Comparison of ENCODE assay signal across 13 cellular contexts in the genomic region with DNA sequence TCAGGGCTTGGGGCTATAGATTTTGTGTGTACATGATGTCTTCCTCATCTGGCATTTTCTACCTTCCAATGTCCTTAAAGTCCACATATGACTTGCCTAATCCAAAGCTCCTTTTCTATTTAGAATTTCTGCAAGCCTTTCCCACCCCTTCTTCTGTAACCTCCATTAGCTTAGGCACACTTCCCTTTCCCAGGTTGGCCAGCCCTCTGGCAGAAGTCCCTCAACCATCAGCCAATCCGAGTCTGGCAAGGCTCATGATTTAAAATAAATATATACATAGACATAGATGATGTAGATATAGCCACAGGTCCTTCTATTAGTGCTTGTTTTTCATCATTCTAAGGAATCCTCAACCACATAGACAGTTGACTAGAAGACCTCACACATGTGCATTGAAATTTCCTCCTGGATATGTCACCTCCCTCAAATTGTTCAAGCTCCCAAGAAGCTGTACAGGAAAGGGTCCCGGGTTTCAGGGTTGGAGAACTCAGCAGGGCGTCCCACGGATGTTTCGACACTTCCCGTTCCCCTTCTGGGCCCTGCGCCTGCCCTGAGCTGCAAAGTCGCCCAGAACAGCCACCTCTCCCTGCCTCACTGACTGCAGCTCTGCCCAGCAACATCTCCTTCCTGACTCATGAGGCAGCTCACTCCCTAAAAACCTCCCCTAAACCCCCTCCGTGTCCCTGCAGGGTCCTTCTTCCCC. TPM values are rescaled to one million over a fixed set of nuclear protein-coding genes. Genes with fewer than 3 reads are reported as not detected.
DNase-seq lines count a peak whose midpoint lies in the region; ATAC-seq and FAIRE-seq lines count a peak whose summit lies in the region.
"Had no signal": no experiment of that assay in that cellular context is flagged by ENCODE, and none has a peak within 500 bp of the region (broad histone marks: within the 10 kb centered on the region; RNA-seq: fewer than 3 reads in every experiment).

No MANE protein-coding gene starts in this region.

- ATAC-seq in left cardiac atrium: peak; percentile 59 to 91
- ATAC-seq in sciatic nerve: peak; percentile 88
- no peak for ATAC-seq in HG02840 (IDR thresholded peaks at IDR 0.05; ENCODE audit: low FRiP score, unreplicated experiment)
- ATAC-seq in HG02885 (IDR thresholded peaks at IDR 0.05; ENCODE audit: poor library complexity, unreplicated experiment): no peak
- ATAC-seq: naive thymus-derived CD8-positive, alpha-beta T cell had no signal

- FAIRE-seq in GM19239 (lab: Jason Lieb, UNC): peak; percentile 87
- FAIRE-seq: colon, GM12892 had no signal

- intact Hi-C loops in left cardiac atrium (cut with DNase I) (loop anchor here in 1 of 2 donors (10.0 kb wide), 1 partner anchor 346 kb away; no protein-coding TSS in a partner anchor), sciatic nerve (cut with DNase I) (no loop called here)

- DNase-seq in GM19239 (ENCODE audit: insufficient read length, low spot score): no peak
- DNase-seq in SKM-1 (lab: John Stamatoyannopoulos, UW; ENCODE audit: unreplicated experiment): peak; percentile 94
- peak; percentile 63 for DNase-seq in left cardiac atrium
- peak; percentile 68 for DNase-seq in sciatic nerve (ENCODE audit: low spot score)
- no peak for DNase-seq in SK-N-DZ (ENCODE audit: low spot score)
- no peak for DNase-seq in GM03348 (ENCODE audit: low spot score)
- DNase-seq: activated gamma-delta T cell; MG63; naive thymus-derived CD8-positive, alpha-beta T cell had no signal

RNA-seq across cellular contexts. Expression of a gene that starts 20.4 kb away (rescaled TPM):
- 10 to 100 TPM in 1 of 2 donors, 1 to 10 TPM in 1; 5.1 to 10.5 TPM for total RNA-seq in left cardiac atrium
- 13.8 TPM for total RNA-seq in sciatic nerve
- polyA plus RNA-seq in SK-N-DZ (2014; cell fraction: cytosol; rRNA removed): 0.31 and 0.59 TPM in 2 replicates
- 0.21 and 0.35 TPM in 2 replicates for polyA plus RNA-seq in SK-N-DZ (2014; cell fraction: nucleus; rRNA removed)

Comparison
In these comparisons a context has a peak if more than half of its experiments do, and no peak if none do; other contexts are left out.
1. DNase-seq: peak in SKM-1 (single experiment), left cardiac atrium (single experiment) and sciatic nerve (single experiment); none in GM19239 (single experiment), SK-N-DZ (single experiment) and GM03348 (single experiment).
2. ATAC-seq: peak in left cardiac atrium (2 of 2) and sciatic nerve (single experiment); none in HG02840 (single experiment) and HG02885 (single experiment).